35 cellular contexts compared by ENCODE assay signal in the genomic region with DNA sequence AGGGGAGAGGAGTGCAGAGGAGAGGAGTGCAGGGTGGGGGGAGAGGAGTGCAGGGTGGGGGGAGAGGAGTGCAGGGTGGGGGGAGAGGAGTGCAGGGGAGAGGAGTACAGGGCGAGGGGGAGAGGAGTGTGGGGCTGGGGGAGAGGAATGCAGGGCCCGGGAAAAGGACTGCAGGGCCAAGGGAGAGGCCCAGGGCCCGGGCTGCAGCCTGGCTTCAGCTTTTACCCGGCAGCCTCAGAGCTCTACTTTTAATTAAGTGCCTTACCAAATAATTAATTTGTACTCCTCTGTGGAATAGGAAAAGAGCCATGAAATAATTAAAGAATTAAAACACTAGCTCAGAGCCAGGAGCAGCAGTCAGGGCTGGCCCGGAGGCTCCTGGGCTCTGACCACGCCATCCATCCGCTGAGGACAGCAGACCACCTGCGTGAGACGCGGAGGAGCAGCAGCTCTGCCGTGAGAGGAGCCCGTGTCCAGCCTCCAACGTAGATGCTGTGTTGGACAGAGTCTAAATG.
"Had no signal": no experiment of that assay in that cellular context is flagged by ENCODE, and none has a peak within 500 bp of the region (broad histone marks: within the 10 kb centered on the region; RNA-seq: fewer than 3 reads in every experiment).

No MANE protein-coding gene starts in this region.

- H3K27me3 Mint-ChIP-seq: activated CD4-positive, alpha-beta T cell treated with anti-CD3 and anti-CD28 coated beads for 36 hours; activated CD4-positive, alpha-beta T cell treated with anti-CD3 and anti-CD28 coated beads, Interleukin-2, amount 10 ng/mL, durations not matched to agents 24 days and 14 days; activated CD8-positive, alpha-beta memory T cell treated with anti-CD3 and anti-CD28 coated beads, Interleukin-2, amount 10 ng/mL, durations not matched to agents 7 days and 5 days; activated naive CD8-positive, alpha-beta T cell; central memory CD8-positive, alpha-beta T cell; dendritic cell treated with granulocyte-macrophage colony-stimulating factor and Interleukin-4, amounts not matched to agents 40 ng/mL and 50 ng/mL, for 4 days had no signal

- H3K4me3 ChIP-seq: coronary artery, dorsolateral prefrontal cortex had no signal

- DNase-seq: activated CD4-positive, alpha-beta memory T cell treated with anti-CD3 and anti-CD28 coated beads for 36 hours; activated CD4-positive, alpha-beta T cell treated with anti-CD3 and anti-CD28 coated beads for 36 hours; activated CD4-positive, alpha-beta T cell treated with anti-CD3 and anti-CD28 coated beads, Interleukin-2, amount 10 ng/mL, durations not matched to agents 24 days and 14 days; activated CD4-positive, CD25-positive, alpha-beta regulatory T cell; activated CD4-positive, CD25-positive, alpha-beta regulatory T cell treated with anti-CD3 and anti-CD28 coated beads, Interleukin-2, amount 50 U/mL, for 72 hours; activated CD8-positive, alpha-beta memory T cell treated with anti-CD3 and anti-CD28 coated beads, Interleukin-2, amount 10 ng/mL, durations not matched to agents 7 days and 5 days; activated CD8-positive, alpha-beta memory T cell treated with anti-CD3 and anti-CD28 coated beads, Interleukin-2, amount 50 U/mL, for 4 hours; activated CD8-positive, alpha-beta T cell treated with anti-CD3 and anti-CD28 coated beads, Interleukin-2, amount 10 ng/mL, durations not matched to agents 7 days and 5 days; activated gamma-delta T cell treated with Interleukin-2 at 50 U/mL for 16 hours; activated naive CD4-positive, alpha-beta T cell treated with anti-CD3 and anti-CD28 coated beads, Interleukin-2, amount 50 U/mL, for 16 hours; activated naive CD4-positive, alpha-beta T cell treated with Interleukin-2 at 50 U/mL for 16 hours; activated T-cell treated with anti-CD3 and anti-CD28 coated beads, Interleukin-2, amount 50 U/mL, for 1 hour; activated T-cell treated with anti-CD3 and anti-CD28 coated beads, Interleukin-2, amount 50 U/mL, for 48 hours; amniotic stem cell; anterior cingulate cortex; brain microvascular endothelial cell; effector memory CD4-positive, alpha-beta T cell; endodermal cell; foreskin fibroblast; head of caudate nucleus; T-helper 1 cell; T-helper 17 cell; T1000 had no signal

- H3K27ac ChIP-seq: brain microvascular endothelial cell, coronary artery, dorsolateral prefrontal cortex had no signal

- H3K4me3 Mint-ChIP-seq: activated CD4-positive, alpha-beta memory T cell treated with anti-CD3 and anti-CD28 coated beads for 36 hours; activated CD4-positive, alpha-beta T cell treated with anti-CD3 and anti-CD28 coated beads for 36 hours; activated CD4-positive, alpha-beta T cell treated with anti-CD3 and anti-CD28 coated beads, Interleukin-2, amount 10 ng/mL, durations not matched to agents 24 days and 14 days; activated CD8-positive, alpha-beta memory T cell treated with anti-CD3 and anti-CD28 coated beads, Interleukin-2, amount 10 ng/mL, durations not matched to agents 7 days and 5 days; activated CD8-positive, alpha-beta T cell treated with anti-CD3 and anti-CD28 coated beads, Interleukin-2, amount 10 ng/mL, durations not matched to agents 7 days and 5 days; activated naive CD8-positive, alpha-beta T cell; activated T-helper 1 cell treated with anti-CD3 and anti-CD28 coated beads, Interleukin-12 subunit alpha, Interleukin-12 subunit beta, Interleukin-2, Interleukin-4 antibody, amounts not matched to agents 30 ng/mL and 10 ng/mL and 1 ng/mL, durations not matched to agents 14 hours and 24 hours and 36 hours; central memory CD8-positive, alpha-beta T cell; dendritic cell treated with granulocyte-macrophage colony-stimulating factor and Interleukin-4, amounts not matched to agents 40 ng/mL and 50 ng/mL, for 4 days; endodermal cell; T-helper 17 cell; T-helper 2 cell treated with Interferon-gamma antibody and Interleukin-4, amounts not matched to agents 5 μg/mL and 100 μg/mL, for 36 hours had no signal

- H3K27ac Mint-ChIP-seq: activated CD4-positive, alpha-beta memory T cell treated with anti-CD3 and anti-CD28 coated beads for 36 hours; activated CD4-positive, alpha-beta T cell treated with anti-CD3 and anti-CD28 coated beads for 36 hours; activated CD4-positive, alpha-beta T cell treated with anti-CD3 and anti-CD28 coated beads, Interleukin-2, amount 10 ng/mL, durations not matched to agents 24 days and 14 days; activated CD8-positive, alpha-beta memory T cell treated with anti-CD3 and anti-CD28 coated beads, Interleukin-2, amount 10 ng/mL, durations not matched to agents 7 days and 5 days; activated CD8-positive, alpha-beta T cell treated with anti-CD3 and anti-CD28 coated beads, Interleukin-2, amount 10 ng/mL, durations not matched to agents 7 days and 5 days; activated naive CD8-positive, alpha-beta T cell; activated T-helper 1 cell treated with anti-CD3 and anti-CD28 coated beads, Interleukin-12 subunit alpha, Interleukin-12 subunit beta, Interleukin-2, Interleukin-4 antibody, amounts not matched to agents 30 ng/mL and 10 ng/mL and 1 ng/mL, durations not matched to agents 14 hours and 24 hours and 36 hours; activated T-helper 2 cell treated with anti-CD3 and anti-CD28 coated beads, Interferon-gamma antibody, Interleukin-2, Interleukin-4, amounts not matched to agents 10 μg/mL and 5 μg/mL and 100 μg/mL, durations not matched to agents 14 hours and 24 hours and 36 hours; dendritic cell treated with granulocyte-macrophage colony-stimulating factor and Interleukin-4, amounts not matched to agents 40 ng/mL and 50 ng/mL, for 4 days; endodermal cell; T-helper 17 cell; T-helper 2 cell treated with Interferon-gamma antibody and Interleukin-4, amounts not matched to agents 5 μg/mL and 100 μg/mL, for 36 hours had no signal

- H3K9me3 Mint-ChIP-seq: activated CD4-positive, alpha-beta memory T cell treated with anti-CD3 and anti-CD28 coated beads for 36 hours; activated CD4-positive, alpha-beta T cell treated with anti-CD3 and anti-CD28 coated beads, Interleukin-2, amount 10 ng/mL, durations not matched to agents 24 days and 14 days; activated T-helper 1 cell treated with anti-CD3 and anti-CD28 coated beads, Interleukin-12 subunit alpha, Interleukin-12 subunit beta, Interleukin-2, Interleukin-4 antibody, amounts not matched to agents 30 ng/mL and 10 ng/mL and 1 ng/mL, durations not matched to agents 14 hours and 24 hours and 36 hours; activated T-helper 2 cell treated with anti-CD3 and anti-CD28 coated beads, Interferon-gamma antibody, Interleukin-2, Interleukin-4, amounts not matched to agents 10 μg/mL and 5 μg/mL and 100 μg/mL, durations not matched to agents 14 hours and 24 hours and 36 hours; central memory CD8-positive, alpha-beta T cell; dendritic cell treated with granulocyte-macrophage colony-stimulating factor and Interleukin-4, amounts not matched to agents 40 ng/mL and 50 ng/mL, for 4 days; T-helper 2 cell treated with Interferon-gamma antibody and Interleukin-4, amounts not matched to agents 5 μg/mL and 100 μg/mL, for 36 hours had no signal

- H3K36me3 ChIP-seq: brain microvascular endothelial cell had no signal

- H3K27me3 ChIP-seq: brain microvascular endothelial cell, dorsolateral prefrontal cortex had no signal

- H3K4me1 Mint-ChIP-seq: activated CD4-positive, alpha-beta T cell treated with anti-CD3 and anti-CD28 coated beads for 36 hours; activated CD4-positive, alpha-beta T cell treated with anti-CD3 and anti-CD28 coated beads, Interleukin-2, amount 10 ng/mL, durations not matched to agents 24 days and 14 days; activated CD8-positive, alpha-beta memory T cell treated with anti-CD3 and anti-CD28 coated beads, Interleukin-2, amount 10 ng/mL, durations not matched to agents 7 days and 5 days; central memory CD8-positive, alpha-beta T cell; T-helper 17 cell had no signal

- FAIRE-seq: astrocyte, bronchial epithelial cell, frontal cortex had no signal

- ATAC-seq: activated CD4-positive, alpha-beta T cell treated with anti-CD3 and anti-CD28 coated beads for 36 hours; activated CD8-positive, alpha-beta memory T cell treated with anti-CD3 and anti-CD28 coated beads, Interleukin-2, amount 10 ng/mL, durations not matched to agents 7 days and 5 days; activated CD8-positive, alpha-beta T cell treated with anti-CD3 and anti-CD28 coated beads, Interleukin-2, amount 10 ng/mL, durations not matched to agents 7 days and 5 days; esophagus mucosa; T-helper 17 cell had no signal
